In genomic region chr12:8242881-8243681, GRCh38 we compare ENCODE assay signal across 8 cellular contexts. TPM values are rescaled to one million over a fixed set of nuclear protein-coding genes. Genes with fewer than 3 reads are reported as not detected.
DNase-seq lines count a peak whose midpoint lies in the region; ATAC-seq and TF ChIP-seq lines count a peak whose summit lies in the region.
"Not testable (repeated sequence)": the region's sequence is repeated elsewhere in the genome, so short reads cannot be mapped to it uniquely, and the experiment has no call there.

No MANE protein-coding gene starts in this region.

- not testable (repeated sequence) for H3K4me1 ChIP-seq in A673 (ENCODE audit: insufficient read depth, low read length, poor library complexity, severe bottlenecking); skeletal muscle tissue (ENCODE audit: control insufficient read depth in 3 of 3, insufficient read depth in 3 of 3, low read length in 3 of 3)

- H3K4me3 ChIP-seq in A673 (ENCODE audit: low read depth, low read length, poor library complexity, severe bottlenecking) (peak overlapping the region; percentile 81), skeletal muscle tissue (ENCODE audit: low read length in 3 of 3) (peak overlapping the region; percentile 66 to 75 (median 73))

- H3K27me3 ChIP-seq in A673 (replicated peaks; ENCODE audit: insufficient read depth, low read depth, low read length, poor library complexity); skeletal muscle tissue (ENCODE audit: control insufficient read depth in 3 of 3, insufficient read depth in 3 of 3, low read length in 3 of 3): not testable (repeated sequence)

- ATAC-seq in GM18909 (IDR thresholded peaks at IDR 0.05; ENCODE audit: poor library complexity, unreplicated experiment) (peak; percentile 72), HG03280 (IDR thresholded peaks at IDR 0.05; ENCODE audit: unreplicated experiment) (peak; percentile 95)

- CTCF ChIA-PET in A673 (lab: Charles Lee) = interaction anchor here (0.6 kb wide), 1 partner anchor 12 kb away, joined by 3 read pairs; no protein-coding TSS in a partner anchor

- BruUV-seq in A673 (replicated peaks; lab: Mats Ljungman, UMichigan) = not testable (repeated sequence)

- peak; percentile 94 for DNase-seq in A673 (ENCODE audit: low spot score)
- DNase-seq in NCI-H446 (lab: John Stamatoyannopoulos, UW) = peak; percentile 79 to 92
- peak; percentile 99 for DNase-seq in activated CD4-positive, CD25-positive, alpha-beta regulatory T cell treated with anti-CD3 and anti-CD28 coated beads, Interleukin-2, amount 50 U/mL, for 16 hours (ENCODE audit: low read depth, low spot score)
- DNase-seq in caudate nucleus (lab: John Stamatoyannopoulos, UW) = peak; percentile 75 to 100 (median 97)
- DNase-seq in iPS-NIHi7 (ENCODE audit: extremely low spot score) = peak; percentile 77

- intact Hi-C loops in A673 (cut with micrococcal nuclease; ENCODE audit: unreplicated experiment) = not testable (repeated sequence)

- peak overlapping the region; percentile 82 for H3K27ac ChIP-seq in A673 (ENCODE audit: low read depth, low read length, poor library complexity, severe bottlenecking)
- H3K27ac ChIP-seq in caudate nucleus (ENCODE audit: low read depth, low read length) = peak overlapping the region; percentile 80
- H3K27ac ChIP-seq in skeletal muscle tissue (ENCODE audit: low read depth, low read length) = peak overlapping the region; percentile 70

- TF ChIP-seq CTCF in A673 (conservative IDR thresholded peaks at IDR 0.05; ENCODE audit: low read depth, low read length) = not testable (repeated sequence)

- POLR2A ChIA-PET in A673 (lab: Charles Lee; ENCODE audit: low non-redundant PET) = not testable (repeated sequence)

- not testable (repeated sequence) for H3K36me3 ChIP-seq in A673 (ENCODE audit: insufficient read depth, low read length, poor library complexity, severe bottlenecking); skeletal muscle tissue (ENCODE audit: control insufficient read depth in 3 of 3, insufficient read depth in 3 of 3, low read length in 3 of 3)

- not testable (repeated sequence) for H3K9me3 ChIP-seq in A673 (ENCODE audit: low read depth, low read length, poor library complexity, severe bottlenecking); skeletal muscle tissue (ENCODE audit: control insufficient read depth in 3 of 3, low read length in 3 of 3)

- peak overlapping the region in 2 of 3 donors; percentile 71 to 76 for H3K9ac ChIP-seq in skeletal muscle tissue (ENCODE audit: low read depth in 1 of 3, low read length in 3 of 3)

RNA-seq across cellular contexts. Expression of gene FAM90A1, which starts 15.7 kb away (rescaled TPM):
- total RNA-seq in A673 (2021) (not detected in 2 replicates), skeletal muscle tissue (0.52 TPM)

Comparison
In these comparisons a context has a peak if more than half of its experiments do, and no peak if none do; other contexts are left out.
1. Peak in every context shown above with its lines: DNase-seq, ATAC-seq, H3K4me3 ChIP-seq and H3K27ac ChIP-seq.